In the genomic region with DNA sequence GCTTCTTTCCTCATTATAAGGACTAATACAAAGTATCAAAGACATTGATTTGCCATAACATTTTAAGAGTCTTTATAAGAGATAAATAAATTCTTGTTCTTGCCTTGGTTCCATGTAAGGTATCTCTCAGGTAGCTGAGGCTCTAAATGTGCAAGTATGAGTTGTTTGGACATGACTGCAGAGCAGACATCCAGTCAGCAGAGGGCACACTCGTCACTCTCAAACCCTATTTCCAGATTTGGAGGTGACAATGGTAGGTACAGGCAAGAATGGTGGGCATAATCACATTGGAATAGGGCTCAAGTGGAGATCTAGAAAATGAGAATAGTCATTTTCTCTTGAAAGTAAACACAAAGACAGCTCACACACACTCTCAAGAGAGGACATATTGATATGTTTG, we compare ENCODE assay signal across 9 cellular contexts.
DNase-seq lines count a peak whose midpoint lies in the region; ATAC-seq and TF ChIP-seq lines count a peak whose summit lies in the region.
"Had no signal": no experiment of that assay in that cellular context is flagged by ENCODE, and none has a peak within 500 bp of the region (broad histone marks: within the 10 kb centered on the region; RNA-seq: fewer than 3 reads in every experiment).

No MANE protein-coding gene starts in this region.

- H3K4me3 Mint-ChIP-seq in activated T-helper 17 cell treated with anti-CD3 and anti-CD28 coated beads, Interleukin-2, amount 50 U/mL, for 72 hours = no peak overlapping the region

- peak; percentile 70 for TF ChIP-seq RAD21 in neural cell (conservative IDR thresholded peaks at IDR 0.05)

- no peaks in the 10 kb centered on the region for H4K20me1 ChIP-seq in neural cell (ENCODE audit: insufficient read depth)

- TF ChIP-seq EP300 in neural cell (conservative IDR thresholded peaks at IDR 0.05; ENCODE audit: poor library complexity, severe bottlenecking) = no peak

- H3K27me3 ChIP-seq in neural cell (ENCODE audit: insufficient read depth, low read depth, low read length) = peaks cover 29% of the 10 kb centered on the region

- no peak overlapping the region for H3K4me3 ChIP-seq in neural cell (ENCODE audit: low read length)

- H3K36me3 Mint-ChIP-seq in activated T-helper 17 cell treated with anti-CD3 and anti-CD28 coated beads, Interleukin-2, amount 50 U/mL, for 72 hours (ENCODE audit: low read depth) = peaks cover 5% of the 10 kb centered on the region

- H3K9me2 ChIP-seq in neural cell (ENCODE audit: insufficient read depth, low read length) = no peaks in the 10 kb centered on the region

- TF ChIP-seq CTCF in VCaP (conservative IDR thresholded peaks at IDR 0.05) (peak; percentile 66), neural cell (IDR thresholded peaks at IDR 0.05; ENCODE audit: poor library complexity, severe bottlenecking) (peak; percentile 67)

- H3K9me3 ChIP-seq in neural cell (ENCODE audit: low read length) = no peaks in the 10 kb centered on the region

- H3K9me3 Mint-ChIP-seq in activated T-helper 17 cell treated with anti-CD3 and anti-CD28 coated beads, Interleukin-2, amount 50 U/mL, for 72 hours = peaks cover 3% of the 10 kb centered on the region

- no peaks in the 10 kb centered on the region for H3K4me1 Mint-ChIP-seq in activated T-helper 17 cell treated with anti-CD3 and anti-CD28 coated beads, Interleukin-2, amount 50 U/mL, for 72 hours

- no peak for ATAC-seq in activated T-helper 17 cell treated with anti-CD3 and anti-CD28 coated beads, Interleukin-2, amount 50 U/mL, for 72 hours (replicated peaks)

- H3K27ac Mint-ChIP-seq in activated T-helper 17 cell treated with anti-CD3 and anti-CD28 coated beads, Interleukin-2, amount 50 U/mL, for 72 hours = no peak overlapping the region

- no peaks in the 10 kb centered on the region for H3K36me3 ChIP-seq in neural cell (ENCODE audit: insufficient read depth, low read length)

- no peak overlapping the region for H3K27ac ChIP-seq in VCaP
- H3K27ac ChIP-seq in neural cell (ENCODE audit: low read length) = no peak overlapping the region

- H3K79me2 ChIP-seq in neural cell (replicated peaks; ENCODE audit: insufficient read depth, low read length) = no peaks in the 10 kb centered on the region

- H2AFZ ChIP-seq in neural cell (ENCODE audit: low read depth, low read length) = no peak overlapping the region

- no peak overlapping the region for H3K9ac ChIP-seq in neural cell (ENCODE audit: low read length)

- H3K27me3 Mint-ChIP-seq in activated T-helper 17 cell treated with anti-CD3 and anti-CD28 coated beads, Interleukin-2, amount 50 U/mL, for 72 hours = peaks cover 22% of the 10 kb centered on the region

- H3K4me2 ChIP-seq in neural cell (ENCODE audit: low read length) = no peak overlapping the region

- no peaks in the 10 kb centered on the region for H3F3A ChIP-seq in neural cell (ENCODE audit: insufficient read depth, low read length, poor library complexity, severe bottlenecking)

- DNase-seq in NCI-H82 (lab: John Stamatoyannopoulos, UW) = peak; percentile 51
- no peak for DNase-seq in NCI-H82 treated with DMSO at 0.1 percent for 48 hours (lab: John Stamatoyannopoulos, UW; ENCODE audit: unreplicated experiment)
- peak; percentile 14 for DNase-seq in HuH-7.5 (ENCODE audit: low spot score)
- no peak for DNase-seq in medulla oblongata (ENCODE audit: extremely low spot score)
- DNase-seq in NCI-H2196 (lab: John Stamatoyannopoulos, UW; ENCODE audit: unreplicated experiment) = no peak
- DNase-seq: activated CD4-positive, alpha-beta T cell treated with anti-CD3 and anti-CD28 coated beads, Interleukin-2, amount 50 U/mL, for 48 hours had no signal

TF ChIP-seq in neural cell, 6 proteins besides CTCF, POLR2A, EP300 and RAD21:
- no peak for TF ChIP-seq TAF1 (IDR thresholded peaks at IDR 0.05; ENCODE audit: low read depth)
- no peak for TF ChIP-seq POLR2AphosphoS5 (IDR thresholded peaks at IDR 0.05)
- TF ChIP-seq, protein P1, sequence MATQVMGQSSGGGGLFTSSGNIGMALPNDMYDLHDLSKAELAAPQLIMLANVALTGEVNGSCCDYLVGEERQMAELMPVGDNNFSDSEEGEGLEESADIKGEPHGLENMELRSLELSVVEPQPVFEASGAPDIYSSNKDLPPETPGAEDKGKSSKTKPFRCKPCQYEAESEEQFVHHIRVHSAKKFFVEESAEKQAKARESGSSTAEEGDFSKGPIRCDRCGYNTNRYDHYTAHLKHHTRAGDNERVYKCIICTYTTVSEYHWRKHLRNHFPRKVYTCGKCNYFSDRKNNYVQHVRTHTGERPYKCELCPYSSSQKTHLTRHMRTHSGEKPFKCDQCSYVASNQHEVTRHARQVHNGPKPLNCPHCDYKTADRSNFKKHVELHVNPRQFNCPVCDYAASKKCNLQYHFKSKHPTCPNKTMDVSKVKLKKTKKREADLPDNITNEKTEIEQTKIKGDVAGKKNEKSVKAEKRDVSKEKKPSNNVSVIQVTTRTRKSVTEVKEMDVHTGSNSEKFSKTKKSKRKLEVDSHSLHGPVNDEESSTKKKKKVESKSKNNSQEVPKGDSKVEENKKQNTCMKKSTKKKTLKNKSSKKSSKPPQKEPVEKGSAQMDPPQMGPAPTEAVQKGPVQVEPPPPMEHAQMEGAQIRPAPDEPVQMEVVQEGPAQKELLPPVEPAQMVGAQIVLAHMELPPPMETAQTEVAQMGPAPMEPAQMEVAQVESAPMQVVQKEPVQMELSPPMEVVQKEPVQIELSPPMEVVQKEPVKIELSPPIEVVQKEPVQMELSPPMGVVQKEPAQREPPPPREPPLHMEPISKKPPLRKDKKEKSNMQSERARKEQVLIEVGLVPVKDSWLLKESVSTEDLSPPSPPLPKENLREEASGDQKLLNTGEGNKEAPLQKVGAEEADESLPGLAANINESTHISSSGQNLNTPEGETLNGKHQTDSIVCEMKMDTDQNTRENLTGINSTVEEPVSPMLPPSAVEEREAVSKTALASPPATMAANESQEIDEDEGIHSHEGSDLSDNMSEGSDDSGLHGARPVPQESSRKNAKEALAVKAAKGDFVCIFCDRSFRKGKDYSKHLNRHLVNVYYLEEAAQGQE (IDR thresholded peaks at IDR 0.05; ENCODE audit: borderline replicate concordance) = no peak
- TF ChIP-seq MXI1 (conservative IDR thresholded peaks at IDR 0.05; ENCODE audit: poor library complexity, severe bottlenecking) = no peak
- TF ChIP-seq SMC3 (conservative IDR thresholded peaks at IDR 0.05; ENCODE audit: poor library complexity) = peak; percentile 72
- no peak for TF ChIP-seq EZH2 (IDR thresholded peaks at IDR 0.05; ENCODE audit: borderline replicate concordance, insufficient read depth, low read length, poor library complexity, severe bottlenecking)
TF ChIP-seq in neural cell: peak in this region for 1.

Comparison
In these comparisons a context has a peak if more than half of its experiments do, and no peak if none do; other contexts are left out.
1. DNase-seq: peak in NCI-H82 (single experiment) and HuH-7.5 (single experiment); none in NCI-H82 treated with DMSO at 0.1 percent for 48 hours (single experiment), medulla oblongata (single experiment) and NCI-H2196 (single experiment).